ENCODE assay signal across 9 cellular contexts in the genomic region with DNA sequence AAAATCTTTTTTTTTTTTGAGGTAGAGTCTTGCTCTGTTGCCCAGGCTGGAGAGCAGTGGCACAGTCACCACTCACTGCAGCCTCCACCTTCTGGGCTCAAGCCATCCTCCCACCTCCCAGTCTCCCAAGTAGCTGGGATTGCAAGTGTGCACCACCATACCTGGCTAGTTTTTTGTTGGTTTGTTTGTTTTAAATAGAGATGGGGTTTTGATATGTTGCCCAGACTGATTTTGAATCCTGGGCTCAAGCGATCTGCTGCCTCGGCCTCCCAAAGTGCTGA. TPM values are rescaled to one million over a fixed set of nuclear protein-coding genes. Genes with fewer than 3 reads are reported as not detected.
DNase-seq lines count a peak whose midpoint lies in the region; ATAC-seq, FAIRE-seq and TF ChIP-seq lines count a peak whose summit lies in the region.
"Had no signal": no experiment of that assay in that cellular context is flagged by ENCODE, and none has a peak within 500 bp of the region (broad histone marks: within the 10 kb centered on the region; RNA-seq: fewer than 3 reads in every experiment).

No MANE protein-coding gene starts in this region.

- H3K27ac Mint-ChIP-seq in CD4-positive, CD25-positive, alpha-beta regulatory T cell = peak overlapping the region; percentile 84 to 89 (median 88)
- H3K27ac Mint-ChIP-seq in neural progenitor cell = peak overlapping the region; percentile 33

- H3K9ac ChIP-seq in neural progenitor cell = no peak overlapping the region

- no peaks in the 10 kb centered on the region for H3K27me3 ChIP-seq in CD4-positive, CD25-positive, alpha-beta regulatory T cell (ENCODE audit: control insufficient read depth, insufficient read depth, low read length)
- H3K27me3 ChIP-seq in neural progenitor cell = peaks cover 17% of the 10 kb centered on the region
- H3K27me3 ChIP-seq in PC-9 (ENCODE audit: insufficient read depth, low read depth) = no peaks in the 10 kb centered on the region

- H3F3A ChIP-seq in neural progenitor cell (ENCODE audit: low read depth) (peaks cover 9% of the 10 kb centered on the region), PC-9 (ENCODE audit: insufficient read depth, low read depth) (peaks cover 12% of the 10 kb centered on the region; the same call in 1 of the 2 replicates)

- intact Hi-C loops in PC-9 (cut with micrococcal nuclease; ENCODE audit: unreplicated experiment) = no loop called here

- no peak for FAIRE-seq in GM12891 (lab: Jason Lieb, UNC)

- H4K20me1 ChIP-seq in neural progenitor cell (ENCODE audit: low read depth) (peaks cover 22% of the 10 kb centered on the region), PC-9 (ENCODE audit: insufficient read depth) (no peaks in the 10 kb centered on the region)

- TF ChIP-seq CTCF in coronary artery (IDR thresholded peaks at IDR 0.05) (no peak), neural progenitor cell (IDR thresholded peaks at IDR 0.05) (no peak), PC-9 (conservative IDR thresholded peaks at IDR 0.05) (no peak)

- no peaks in the 10 kb centered on the region for H3K9me3 ChIP-seq in CD4-positive, CD25-positive, alpha-beta regulatory T cell (ENCODE audit: control insufficient read depth in 2 of 2, low read length in 2 of 2)
- H3K9me3 ChIP-seq in KOPT-K1 (ENCODE audit: insufficient read depth, low read length, poor library complexity, severe bottlenecking) (no peaks in the 10 kb centered on the region), neural progenitor cell (ENCODE audit: low read depth) (no peaks in the 10 kb centered on the region), PC-9 (ENCODE audit: insufficient read depth, low read depth) (no peaks in the 10 kb centered on the region)

- H3K79me2 ChIP-seq in neural progenitor cell (ENCODE audit: low read depth) (peaks cover 66% of the 10 kb centered on the region), PC-9 (ENCODE audit: low read depth) (no peaks in the 10 kb centered on the region)

- peak overlapping the region; percentile 90 to 97 (median 94) for H3K4me3 Mint-ChIP-seq in CD4-positive, CD25-positive, alpha-beta regulatory T cell
- H3K4me3 Mint-ChIP-seq in neural progenitor cell = peak overlapping the region; percentile 91

- H3K36me3 ChIP-seq in CD4-positive, CD25-positive, alpha-beta regulatory T cell (ENCODE audit: control insufficient read depth, insufficient read depth, low read length) = no peaks in the 10 kb centered on the region
- H3K36me3 ChIP-seq in KOPT-K1 (ENCODE audit: insufficient read depth, low read length) (peaks cover 13% of the 10 kb centered on the region; the same call in 1 of the 2 replicates), neural progenitor cell (no peaks in the 10 kb centered on the region), PC-9 (ENCODE audit: low read depth) (no peaks in the 10 kb centered on the region)

- H2AFZ ChIP-seq in neural progenitor cell (replicated peaks) (no peak overlapping the region), PC-9 (no peak overlapping the region)

- H3K4me1 ChIP-seq in CD4-positive, CD25-positive, alpha-beta regulatory T cell (ENCODE audit: control insufficient read depth, insufficient read depth, low read length, poor library complexity, severe bottlenecking) = peaks cover 50% of the 10 kb centered on the region
- H3K4me1 ChIP-seq in neural progenitor cell = peaks cover 9% of the 10 kb centered on the region
- H3K4me1 ChIP-seq in PC-9 (replicated peaks; ENCODE audit: insufficient read depth) = peaks cover 9% of the 10 kb centered on the region; the same call in 1 of the 2 replicates

- H3K4me1 Mint-ChIP-seq in CD4-positive, CD25-positive, alpha-beta regulatory T cell = peaks cover 28 to 58% (median 37%) of the 10 kb centered on the region in 4 donors
- H3K4me1 Mint-ChIP-seq in neural progenitor cell = peaks cover 15% of the 10 kb centered on the region

- H3K9me2 ChIP-seq in PC-9 (ENCODE audit: insufficient read depth) = no peaks in the 10 kb centered on the region

- no peak for ATAC-seq in CD4-positive, CD25-positive, alpha-beta regulatory T cell (ENCODE audit: low read depth in 2 of 2)
- ATAC-seq in HG03442 (IDR thresholded peaks at IDR 0.05; ENCODE audit: unreplicated experiment) = no peak

- POLR2A ChIA-PET in PC-9 (lab: Charles Lee; ENCODE audit: unreplicated experiment) = no interaction called here

- peak overlapping the region; percentile 96 for H3K4me3 ChIP-seq in CD4-positive, CD25-positive, alpha-beta regulatory T cell (ENCODE audit: low read depth, low read length)
- H3K4me3 ChIP-seq in coronary artery (peak overlapping the region; percentile 93), neural progenitor cell (peak overlapping the region; percentile 96), PC-9 (no peak overlapping the region)

- no peak for DNase-seq in CD4-positive, CD25-positive, alpha-beta regulatory T cell
- DNase-seq in coronary artery (ENCODE audit: low spot score) = no peak
- no peak for DNase-seq in neural progenitor cell (ENCODE audit: low spot score)
- no peak for DNase-seq in midbrain (lab: John Stamatoyannopoulos, UW)
- DNase-seq in PC-9 = no peak
- no peak for DNase-seq in GM12891 (ENCODE audit: insufficient read length, low spot score)
- DNase-seq: amniotic stem cell had no signal

- no TSS peak for BruUV-seq in PC-9 (replicated peaks; lab: Mats Ljungman, UMichigan)

- H3K27ac ChIP-seq in CD4-positive, CD25-positive, alpha-beta regulatory T cell (ENCODE audit: insufficient read depth, low read length, poor library complexity, severe bottlenecking) = peak overlapping the region; percentile 70
- H3K27ac ChIP-seq in KOPT-K1 (ENCODE audit: low read depth, low read length, poor library complexity, severe bottlenecking) (peak overlapping the region; percentile 91), coronary artery (no peak overlapping the region), neural progenitor cell (no peak overlapping the region), PC-9 (no peak overlapping the region)

- no peaks in the 10 kb centered on the region for H3K36me3 Mint-ChIP-seq in CD4-positive, CD25-positive, alpha-beta regulatory T cell
- H3K36me3 Mint-ChIP-seq in neural progenitor cell = peaks cover 21% of the 10 kb centered on the region

- TF ChIP-seq POLR2A in GM12891 (IDR thresholded peaks at IDR 0.05; ENCODE audit: low read depth, low read length) = no peak

- H3K4me2 ChIP-seq in neural progenitor cell = peak overlapping the region; percentile 94
- no peak overlapping the region for H3K4me2 ChIP-seq in PC-9

- H3K27me3 Mint-ChIP-seq in CD4-positive, CD25-positive, alpha-beta regulatory T cell = no peaks in the 10 kb centered on the region
- peaks cover under 1% of the 10 kb centered on the region for H3K27me3 Mint-ChIP-seq in neural progenitor cell (ENCODE audit: insufficient read depth, low read depth)

- CTCF ChIA-PET in PC-9 (lab: Charles Lee) = interaction anchor here (0.6 kb wide), 1 partner anchor 454 kb away, joined by 3 read pairs; no protein-coding TSS in a partner anchor

- H3K9me3 Mint-ChIP-seq in CD4-positive, CD25-positive, alpha-beta regulatory T cell = no peaks in the 10 kb centered on the region
- H3K9me3 Mint-ChIP-seq in neural progenitor cell = peaks cover 11% of the 10 kb centered on the region

TF ChIP-seq in GM12891, 5 proteins besides CTCF, POLR2A, EP300 and RAD21:
- TF ChIP-seq PAX5 (IDR thresholded peaks at IDR 0.05; ENCODE audit: insufficient read depth, low read length, severe bottlenecking) (no peak), TAF1 (IDR thresholded peaks at IDR 0.05; ENCODE audit: low read depth, low read length) (no peak), SPI1 (IDR thresholded peaks at IDR 0.05; ENCODE audit: low read depth, low read length) (no peak), POU2F2 (IDR thresholded peaks at IDR 0.05; ENCODE audit: low read depth, low read length) (no peak), POLR2AphosphoS5 (IDR thresholded peaks at IDR 0.05; ENCODE audit: low read depth, low read length) (no peak)
TF ChIP-seq in GM12891: peak in this region for 0.

RNA-seq across cellular contexts. Expression of a gene that starts 2.0 kb away (rescaled TPM):
- total RNA-seq in CD4-positive, CD25-positive, alpha-beta regulatory T cell = 112 TPM
- polyA plus RNA-seq in CD4-positive, CD25-positive, alpha-beta regulatory T cell = 10 to 100 TPM; 11.2 to 22.1 (median 15.7) TPM
- total RNA-seq in neural progenitor cell (ENCODE audit: low replicate concordance) (35.2 and 49.4 TPM in 2 replicates), PC-9 (2021) (13.8 and 15.8 TPM in 2 replicates)
- polyA plus RNA-seq in GM12891 (2012; ENCODE audit: low read depth, missing spikeins) = 5.9 TPM

Comparison
In these comparisons a context has a peak if more than half of its experiments do, and no peak if none do; other contexts are left out.
1. H3K27ac ChIP-seq: peak in CD4-positive, CD25-positive, alpha-beta regulatory T cell (single experiment) and KOPT-K1 (single experiment); none in coronary artery (0 of 2), neural progenitor cell (single experiment) and PC-9 (single experiment).